Comparison of ENCODE assay signal across 8 cellular contexts in genomic region chr1:76330993-76331603, GRCh38.
DNase-seq lines count a peak whose midpoint lies in the region; ATAC-seq and TF ChIP-seq lines count a peak whose summit lies in the region.

No MANE protein-coding gene starts in this region.

- no peaks in the 10 kb centered on the region for H3K79me2 ChIP-seq in MM.1S (ENCODE audit: low read length)

- H3K27me3 ChIP-seq in MM.1S (replicated peaks; ENCODE audit: insufficient read depth, low read length), result no peaks in the 10 kb centered on the region

- intact Hi-C loops in left colon (cut with DNase I, micrococcal nuclease), result no loop called here

- DNase-seq in GM12864 (ENCODE audit: low read depth) (peak; percentile 30), HFF-Myc (ENCODE audit: extremely low read depth, low read depth) (peak; percentile 36), MM.1S (peak; percentile 49), SK-N-DZ (ENCODE audit: low spot score) (peak; percentile 55), left colon (peak in 1 of 2 donors; percentile 21)
- peak; percentile 26 for DNase-seq in central memory CD4-positive, alpha-beta T cell
- DNase-seq in stimulated activated CD8-positive, alpha-beta memory T cell treated with anti-CD3 and anti-CD28 coated beads, Interleukin-2, amount 100 ng/mL, for 48 hours (ENCODE audit: low read depth in 2 of 2), result peak; percentile 1 to 5

- no peak overlapping the region for H3K4me3 ChIP-seq in GM12864 (ENCODE audit: low read depth, low read length)
- no peak overlapping the region for H3K4me3 ChIP-seq in HFF-Myc (replicated peaks; ENCODE audit: low read depth, low read length)
- no peak overlapping the region for H3K4me3 ChIP-seq in MM.1S (ENCODE audit: low read length)

- H3K9me3 ChIP-seq in MM.1S (replicated peaks; ENCODE audit: insufficient read depth, low read length), result no peaks in the 10 kb centered on the region

- H3K9me2 ChIP-seq in MM.1S (replicated peaks; ENCODE audit: insufficient read depth, low read length), result no peaks in the 10 kb centered on the region

- H3K4me1 ChIP-seq in MM.1S (ENCODE audit: low read length), result no peaks in the 10 kb centered on the region

- no peak overlapping the region for H2AFZ ChIP-seq in MM.1S (ENCODE audit: low read length)

- peak; percentile 88 for TF ChIP-seq CTCF in 22Rv1 (IDR thresholded peaks at IDR 0.05)
- peak; percentile 83 for TF ChIP-seq CTCF in GM12864 (IDR thresholded peaks at IDR 0.05; ENCODE audit: low read depth, low read length, missing control alignments)
- peak; percentile 90 for TF ChIP-seq CTCF in HFF-Myc (IDR thresholded peaks at IDR 0.05; ENCODE audit: low read depth, low read length, missing control alignments)
- peak; percentile 93 for TF ChIP-seq CTCF in MM.1S (IDR thresholded peaks at IDR 0.05; ENCODE audit: low read length)

- H4K20me1 ChIP-seq in MM.1S (ENCODE audit: insufficient read depth, low read length), result no peaks in the 10 kb centered on the region

- H3K27ac ChIP-seq in 22Rv1, result no peak overlapping the region
- H3K27ac ChIP-seq in MM.1S (ENCODE audit: low read length), result no peak overlapping the region

- ATAC-seq in left colon, result peak; percentile 70

- H3F3A ChIP-seq in MM.1S (ENCODE audit: insufficient read depth, low read length), result no peaks in the 10 kb centered on the region

- no peak overlapping the region for H3K9ac ChIP-seq in MM.1S (ENCODE audit: low read length)

- no peaks in the 10 kb centered on the region for H3K36me3 ChIP-seq in MM.1S (replicated peaks; ENCODE audit: insufficient read depth, low read length)

- no peak overlapping the region for H3K4me2 ChIP-seq in MM.1S (ENCODE audit: low read depth, low read length)
